ENCODE assay signal across 1 cellular context in the genomic region with DNA sequence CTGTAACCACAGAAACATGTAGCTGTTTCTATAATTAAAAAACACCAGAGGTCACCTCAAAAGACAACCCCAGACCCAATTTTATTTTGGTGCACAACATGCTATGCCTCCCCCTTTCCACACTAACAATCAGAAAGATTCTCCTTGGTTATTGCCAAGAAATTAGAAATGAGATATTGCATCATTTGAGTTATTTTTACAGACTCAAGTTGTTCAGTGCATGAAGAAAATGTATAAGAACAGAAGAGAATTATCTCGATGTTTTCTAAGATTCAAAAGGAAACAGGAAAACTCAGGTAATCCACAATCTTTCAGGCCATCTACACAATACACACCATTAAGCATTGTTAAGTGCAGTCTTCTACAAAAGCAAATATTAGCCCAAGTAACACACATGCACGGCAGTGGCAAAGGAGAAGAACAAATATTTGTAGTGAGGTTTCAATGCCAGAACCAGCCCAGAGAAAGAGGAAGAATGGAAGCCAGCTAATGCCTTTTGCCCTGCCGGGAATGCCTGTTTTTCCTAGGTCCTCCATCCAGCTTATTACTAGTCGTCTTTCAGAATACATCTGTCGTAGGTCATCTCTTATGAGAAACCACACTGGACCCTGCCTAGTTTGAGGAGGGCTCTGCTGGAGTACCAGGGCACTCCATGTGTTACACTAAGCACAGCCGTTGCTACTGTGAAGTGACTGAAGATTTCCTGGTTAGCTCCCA.
TF ChIP-seq lines count a peak whose summit lies in the region.

No MANE protein-coding gene starts in this region.

TF ChIP-seq in HepG2, 621 proteins besides CTCF, POLR2A, EP300 and RAD21 (continued from another document):
- TF ChIP-seq, protein P1, sequence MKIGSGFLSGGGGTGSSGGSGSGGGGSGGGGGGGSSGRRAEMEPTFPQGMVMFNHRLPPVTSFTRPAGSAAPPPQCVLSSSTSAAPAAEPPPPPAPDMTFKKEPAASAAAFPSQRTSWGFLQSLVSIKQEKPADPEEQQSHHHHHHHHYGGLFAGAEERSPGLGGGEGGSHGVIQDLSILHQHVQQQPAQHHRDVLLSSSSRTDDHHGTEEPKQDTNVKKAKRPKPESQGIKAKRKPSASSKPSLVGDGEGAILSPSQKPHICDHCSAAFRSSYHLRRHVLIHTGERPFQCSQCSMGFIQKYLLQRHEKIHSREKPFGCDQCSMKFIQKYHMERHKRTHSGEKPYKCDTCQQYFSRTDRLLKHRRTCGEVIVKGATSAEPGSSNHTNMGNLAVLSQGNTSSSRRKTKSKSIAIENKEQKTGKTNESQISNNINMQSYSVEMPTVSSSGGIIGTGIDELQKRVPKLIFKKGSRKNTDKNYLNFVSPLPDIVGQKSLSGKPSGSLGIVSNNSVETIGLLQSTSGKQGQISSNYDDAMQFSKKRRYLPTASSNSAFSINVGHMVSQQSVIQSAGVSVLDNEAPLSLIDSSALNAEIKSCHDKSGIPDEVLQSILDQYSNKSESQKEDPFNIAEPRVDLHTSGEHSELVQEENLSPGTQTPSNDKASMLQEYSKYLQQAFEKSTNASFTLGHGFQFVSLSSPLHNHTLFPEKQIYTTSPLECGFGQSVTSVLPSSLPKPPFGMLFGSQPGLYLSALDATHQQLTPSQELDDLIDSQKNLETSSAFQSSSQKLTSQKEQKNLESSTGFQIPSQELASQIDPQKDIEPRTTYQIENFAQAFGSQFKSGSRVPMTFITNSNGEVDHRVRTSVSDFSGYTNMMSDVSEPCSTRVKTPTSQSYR (CRISPR knock-in tag; IDR thresholded peaks at IDR 0.05; ENCODE audit: borderline replicate concordance): peak; percentile 52; the same call in 1 of the 2 replicates
- TF ChIP-seq TEAD2 (CRISPR knock-in tag; IDR thresholded peaks at IDR 0.05) (no peak), DPF2 (CRISPR knock-in tag; IDR thresholded peaks at IDR 0.05; ENCODE audit: borderline replicate concordance, low read depth) (peak; percentile 93), ZNF3 (CRISPR knock-in tag; IDR thresholded peaks at IDR 0.05) (no peak), ZFX (CRISPR knock-in tag; IDR thresholded peaks at IDR 0.05; ENCODE audit: low read depth) (no peak), SMARCE1 (IDR thresholded peaks at IDR 0.05; ENCODE audit: borderline replicate concordance) (no peak), SALL1 (CRISPR knock-in tag; IDR thresholded peaks at IDR 0.05) (peak; percentile 93), ZNF280B (CRISPR knock-in tag; IDR thresholded peaks at IDR 0.05; ENCODE audit: borderline replicate concordance) (no peak), XRCC5 (optimal IDR thresholded peaks at IDR 0.05; ENCODE audit: low read length) (peak; percentile 25), FOXK2 (IDR thresholded peaks at IDR 0.05) (no peak), RFX3 (CRISPR knock-in tag; IDR thresholded peaks at IDR 0.05) (no peak), HHEX (CRISPR knock-in tag; IDR thresholded peaks at IDR 0.05) (peak; percentile 98), ZNF33B (CRISPR knock-in tag; IDR thresholded peaks at IDR 0.05) (no peak), ZEB1 (IDR thresholded peaks at IDR 0.05; ENCODE audit: insufficient replicate concordance, low read depth) (peak; percentile 65), HNRNPLL (IDR thresholded peaks at IDR 0.05; ENCODE audit: low read depth, low read length, poor library complexity, severe bottlenecking) (no peak)
- TF ChIP-seq, protein P2, sequence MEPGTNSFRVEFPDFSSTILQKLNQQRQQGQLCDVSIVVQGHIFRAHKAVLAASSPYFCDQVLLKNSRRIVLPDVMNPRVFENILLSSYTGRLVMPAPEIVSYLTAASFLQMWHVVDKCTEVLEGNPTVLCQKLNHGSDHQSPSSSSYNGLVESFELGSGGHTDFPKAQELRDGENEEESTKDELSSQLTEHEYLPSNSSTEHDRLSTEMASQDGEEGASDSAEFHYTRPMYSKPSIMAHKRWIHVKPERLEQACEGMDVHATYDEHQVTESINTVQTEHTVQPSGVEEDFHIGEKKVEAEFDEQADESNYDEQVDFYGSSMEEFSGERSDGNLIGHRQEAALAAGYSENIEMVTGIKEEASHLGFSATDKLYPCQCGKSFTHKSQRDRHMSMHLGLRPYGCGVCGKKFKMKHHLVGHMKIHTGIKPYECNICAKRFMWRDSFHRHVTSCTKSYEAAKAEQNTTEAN (CRISPR knock-in tag; conservative IDR thresholded peaks at IDR 0.05): peak; percentile 52; the same call in 1 of the 2 replicates
